In genomic region chr1:19495000-19495656, GRCh38 we compare ENCODE assay signal across 11 cellular contexts. TPM values are rescaled to one million over a fixed set of nuclear protein-coding genes. Genes with fewer than 3 reads are reported as not detected.
DNase-seq lines count a peak whose midpoint lies in the region; ATAC-seq and TF ChIP-seq lines count a peak whose summit lies in the region.
"Had no signal": no experiment of that assay in that cellular context is flagged by ENCODE, and none has a peak within 500 bp of the region (broad histone marks: within the 10 kb centered on the region; RNA-seq: fewer than 3 reads in every experiment).

No MANE protein-coding gene starts in this region.

- in situ Hi-C loops in gastrocnemius medialis (cut with MboI; ENCODE audit: low sequenced_read_pairs in 4 of 4) = loop anchor here in 1 of 4 donors (25.0 kb wide), 1 partner anchor 108 kb away; no protein-coding TSS in a partner anchor

- H3K27ac ChIP-seq in heart right ventricle (peak overlapping the region; percentile 16 to 92 (median 80)), gastrocnemius medialis (peak overlapping the region; percentile 66 to 77 (median 67))
- H3K27ac ChIP-seq: SJSA1 had no signal

- no peak for ATAC-seq in activated naive CD8-positive, alpha-beta T cell treated with anti-CD3 and anti-CD28 coated beads, Interleukin-2, amount 50 U/mL, for 24 hours
- ATAC-seq in heart right ventricle (peak; percentile 73 to 96 (median 88)), gastrocnemius medialis (peak; percentile 81 to 85), GM18861 (IDR thresholded peaks at IDR 0.05; ENCODE audit: unreplicated experiment) (no peak)

- peak in 1 of 2 donors; percentile 17 for TF ChIP-seq POLR2A in gastrocnemius medialis (IDR thresholded peaks at IDR 0.05)

- H3K36me3 ChIP-seq in heart right ventricle (no peaks in the 10 kb centered on the region), gastrocnemius medialis (no peaks in the 10 kb centered on the region)
- H3K36me3 ChIP-seq: SJSA1 had no signal

- peak overlapping the region; percentile 79 for H3K27ac Mint-ChIP-seq in activated naive CD8-positive, alpha-beta T cell treated with anti-CD3 and anti-CD28 coated beads, Interleukin-2, amount 50 U/mL, for 24 hours

- no peaks in the 10 kb centered on the region for H3K36me3 Mint-ChIP-seq in activated naive CD8-positive, alpha-beta T cell treated with anti-CD3 and anti-CD28 coated beads, Interleukin-2, amount 50 U/mL, for 24 hours (ENCODE audit: low read depth)

- no peaks in the 10 kb centered on the region for H3K9me3 Mint-ChIP-seq in activated naive CD8-positive, alpha-beta T cell treated with anti-CD3 and anti-CD28 coated beads, Interleukin-2, amount 50 U/mL, for 24 hours

- DNase-seq in MV-4-11 (lab: John Stamatoyannopoulos, UW) (peak; percentile 18), heart right ventricle (peak in 1 of 2 donors; percentile 75), gastrocnemius medialis (no peak), HPDE6-E6E7 (ENCODE audit: extremely low spot score) (no peak), NAMALWA (ENCODE audit: low spot score) (no peak)
- DNase-seq in activated naive CD8-positive, alpha-beta T cell treated with anti-CD3 and anti-CD28 coated beads, Interleukin-2, amount 50 U/mL, for 24 hours = no peak
- DNase-seq: effector CD4-positive, alpha-beta T cell; mucosa of descending colon; NCI-H510A had no signal

- TF ChIP-seq CTCF in heart right ventricle (IDR thresholded peaks at IDR 0.05) (no peak), gastrocnemius medialis (IDR thresholded peaks at IDR 0.05 in 4 of 5, conservative IDR thresholded peaks at IDR 0.05 in 1 of 5) (no peak)

- H3K4me1 ChIP-seq in heart right ventricle (peaks cover 8 to 32% (median 29%) of the 10 kb centered on the region in 9 donors), gastrocnemius medialis (peaks cover 5 to 21% of the 10 kb centered on the region in 2 donors)
- H3K4me1 ChIP-seq: SJSA1 had no signal

- intact Hi-C loops in heart right ventricle (cut with DNase I) = loop anchor here in 1 of 10 donors (5.0 kb wide), 1 partner anchor 87 kb away; no protein-coding TSS in a partner anchor
- intact Hi-C loops in gastrocnemius medialis (cut with DNase I; ENCODE audit: low total_unique reads) = no loop called here

- H3K4me1 Mint-ChIP-seq in activated naive CD8-positive, alpha-beta T cell treated with anti-CD3 and anti-CD28 coated beads, Interleukin-2, amount 50 U/mL, for 24 hours = peaks cover 26% of the 10 kb centered on the region

- H3K27me3 ChIP-seq in heart right ventricle (no peaks in the 10 kb centered on the region), gastrocnemius medialis (no peaks in the 10 kb centered on the region)
- H3K27me3 ChIP-seq: SJSA1 had no signal

- H3K27me3 Mint-ChIP-seq in activated naive CD8-positive, alpha-beta T cell treated with anti-CD3 and anti-CD28 coated beads, Interleukin-2, amount 50 U/mL, for 24 hours = no peaks in the 10 kb centered on the region

- H3K4me3 ChIP-seq in heart right ventricle (no peak overlapping the region), gastrocnemius medialis (no peak overlapping the region)
- H3K4me3 ChIP-seq: mucosa of descending colon, SJSA1 had no signal

- peaks cover 0 to 4% (median 0%) of the 10 kb centered on the region in 11 donors for H3K9me3 ChIP-seq in heart right ventricle
- no peaks in the 10 kb centered on the region for H3K9me3 ChIP-seq in gastrocnemius medialis
- H3K9me3 ChIP-seq: mucosa of descending colon, SJSA1 had no signal

- WGBS in heart right ventricle, 2 donors = 57 to 72% methylated on average over 11 of the region's 11 CpGs

- no peak overlapping the region for H3K4me3 Mint-ChIP-seq in activated naive CD8-positive, alpha-beta T cell treated with anti-CD3 and anti-CD28 coated beads, Interleukin-2, amount 50 U/mL, for 24 hours

RNA-seq across cellular contexts. Expression of gene CAPZB, which starts 9.8 kb away (rescaled TPM):
- 100 to 1,000 TPM; 207 to 307 (median 228) TPM for total RNA-seq in heart right ventricle
- 100 to 1,000 TPM; 158 to 236 TPM for polyA plus RNA-seq in heart right ventricle
- total RNA-seq in gastrocnemius medialis = 10 to 100 TPM; 48.6 to 93.8 (median 74.9) TPM

Comparison
In these comparisons a context has a peak if more than half of its experiments do, and no peak if none do; other contexts are left out.
1. ATAC-seq: peak in heart right ventricle (8 of 8) and gastrocnemius medialis (2 of 2); none in activated naive CD8-positive, alpha-beta T cell treated with anti-CD3 and anti-CD28 coated beads, Interleukin-2, amount 50 U/mL, for 24 hours (single experiment) and GM18861 (single experiment).